In genomic region chr6:135233676-135234491, GRCh38 we compare ENCODE assay signal across 10 cellular contexts.
DNase-seq lines count a peak whose midpoint lies in the region; ATAC-seq lines count a peak whose summit lies in the region.
"Had no signal": no experiment of that assay in that cellular context is flagged by ENCODE, and none has a peak within 500 bp of the region (broad histone marks: within the 10 kb centered on the region; RNA-seq: fewer than 3 reads in every experiment).

No MANE protein-coding gene starts in this region.

- no peaks in the 10 kb centered on the region for H3K36me3 Mint-ChIP-seq in T-helper 2 cell treated with Interferon-gamma antibody and Interleukin-4, amounts not matched to agents 5 μg/mL and 100 μg/mL, for 36 hours (ENCODE audit: low read depth)

- H3K4me3 Mint-ChIP-seq in T-helper 2 cell treated with Interferon-gamma antibody and Interleukin-4, amounts not matched to agents 5 μg/mL and 100 μg/mL, for 36 hours, result no peak overlapping the region
- H3K4me3 Mint-ChIP-seq: activated T-cell treated with anti-CD3 and anti-CD28 coated beads, Interleukin-2, amount 50 U/mL, for 72 hours; dendritic cell treated with granulocyte-macrophage colony-stimulating factor and Interleukin-4, amounts not matched to agents 40 ng/mL and 50 ng/mL, for 4 days had no signal

- H3K4me1 Mint-ChIP-seq in T-helper 2 cell treated with Interferon-gamma antibody and Interleukin-4, amounts not matched to agents 5 μg/mL and 100 μg/mL, for 36 hours (ENCODE audit: low read depth), result peaks cover 38% of the 10 kb centered on the region

- H3K27ac Mint-ChIP-seq in T-helper 2 cell treated with Interferon-gamma antibody and Interleukin-4, amounts not matched to agents 5 μg/mL and 100 μg/mL, for 36 hours, result peak overlapping the region; percentile 45
- H3K27ac Mint-ChIP-seq: activated T-cell treated with anti-CD3 and anti-CD28 coated beads, Interleukin-2, amount 50 U/mL, for 72 hours; dendritic cell treated with granulocyte-macrophage colony-stimulating factor and Interleukin-4, amounts not matched to agents 40 ng/mL and 50 ng/mL, for 4 days had no signal

- no peaks in the 10 kb centered on the region for H3K27me3 Mint-ChIP-seq in T-helper 2 cell treated with Interferon-gamma antibody and Interleukin-4, amounts not matched to agents 5 μg/mL and 100 μg/mL, for 36 hours (ENCODE audit: low read depth)

- no peaks in the 10 kb centered on the region for H3K9me3 Mint-ChIP-seq in T-helper 2 cell treated with Interferon-gamma antibody and Interleukin-4, amounts not matched to agents 5 μg/mL and 100 μg/mL, for 36 hours
- H3K9me3 Mint-ChIP-seq: activated T-cell treated with anti-CD3 and anti-CD28 coated beads, Interleukin-2, amount 50 U/mL, for 72 hours; dendritic cell treated with granulocyte-macrophage colony-stimulating factor and Interleukin-4, amounts not matched to agents 40 ng/mL and 50 ng/mL, for 4 days had no signal

- ATAC-seq in GM18502 (IDR thresholded peaks at IDR 0.05; ENCODE audit: poor library complexity, unreplicated experiment) (peak; percentile 62), GM21390 (IDR thresholded peaks at IDR 0.05; ENCODE audit: unreplicated experiment) (peak; percentile 76), HG03460 (IDR thresholded peaks at IDR 0.05; ENCODE audit: unreplicated experiment) (peak; percentile 45)

- DNase-seq in T-helper 2 cell treated with Interferon-gamma antibody and Interleukin-4, amounts not matched to agents 5 μg/mL and 100 μg/mL, for 36 hours (ENCODE audit: low spot score), result no peak
- DNase-seq in stimulated activated CD4-positive, alpha-beta T cell treated with anti-CD3 and anti-CD28 coated beads, Interleukin-12 subunit alpha, Interleukin-12 subunit beta, amount 100 ng/mL, for 4 hours, result no peak
- DNase-seq in stimulated activated naive CD4-positive, alpha-beta T cell (lab: John Stamatoyannopoulos, UW), result no peak
- DNase-seq in putamen (ENCODE audit: low spot score), result no peak
- DNase-seq in activated effector memory CD4-positive, alpha-beta T cell treated with Interleukin-2 at 50 U/mL for 16 hours, result no peak
- DNase-seq: activated T-cell treated with anti-CD3 and anti-CD28 coated beads, Interleukin-2, amount 50 U/mL, for 72 hours had no signal
